In the genomic region with DNA sequence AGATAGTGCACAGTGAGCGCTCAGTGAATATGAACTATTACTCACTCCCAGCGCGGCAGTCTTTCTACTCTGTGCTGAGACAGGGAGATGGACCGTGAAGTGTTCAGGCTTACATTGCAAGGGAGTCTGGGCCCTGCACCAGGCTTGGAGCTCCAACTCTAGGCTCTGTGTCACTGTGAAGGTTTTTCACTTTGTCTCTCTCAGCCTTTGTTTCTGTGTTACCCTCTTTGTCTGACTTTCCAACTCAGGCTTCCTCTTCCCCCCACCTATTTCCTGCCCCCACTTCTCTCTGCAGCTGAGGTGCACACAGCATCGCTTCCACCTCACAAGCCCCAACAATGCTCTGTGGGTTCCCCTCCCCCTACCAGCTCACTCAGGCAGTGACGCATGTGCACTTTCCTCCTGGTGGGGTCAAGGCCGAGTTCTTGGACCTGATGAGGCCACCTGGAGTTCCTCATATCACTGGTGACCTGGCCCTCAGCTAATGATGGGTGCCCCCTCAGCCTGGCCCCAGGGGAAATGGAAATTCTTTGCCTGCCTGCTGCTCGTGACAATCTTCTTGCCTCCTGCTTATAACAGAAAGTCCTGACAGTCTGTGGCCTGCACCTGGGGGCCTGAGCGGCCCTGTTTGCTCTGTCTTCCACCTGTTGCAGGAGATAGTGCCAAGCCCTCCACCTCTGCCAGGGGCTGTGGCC, we compare ENCODE assay signal across 1 cellular context.
TF ChIP-seq lines count a peak whose summit lies in the region.

No MANE protein-coding gene starts in this region.

TF ChIP-seq in GM12878, 131 proteins besides CTCF, POLR2A, EP300 and RAD21 (continued from another document):
- no peak for TF ChIP-seq SRF (IDR thresholded peaks at IDR 0.05; ENCODE audit: low read depth in 2 of 2, low read length in 2 of 2)
- TF ChIP-seq NR2C2 (IDR thresholded peaks at IDR 0.05; ENCODE audit: borderline replicate concordance, control insufficient read depth, insufficient read length, low read depth), result no peak
- peak; percentile 55; the same call in 1 of the 2 replicates for TF ChIP-seq POLR2AphosphoS5 (IDR thresholded peaks at IDR 0.05; ENCODE audit: low read length)
- no peak for TF ChIP-seq TBL1XR1 (IDR thresholded peaks at IDR 0.05; ENCODE audit: low read depth, low read length)
- peak; percentile 95 for TF ChIP-seq IKZF1 (conservative IDR thresholded peaks at IDR 0.05)
- no peak for TF ChIP-seq SUZ12 (IDR thresholded peaks at IDR 0.05; ENCODE audit: unreplicated experiment)
- no peak for TF ChIP-seq FOS (IDR thresholded peaks at IDR 0.05; ENCODE audit: borderline replicate concordance, extremely low read depth, insufficient read length)
- TF ChIP-seq KAT2A (conservative IDR thresholded peaks at IDR 0.05; ENCODE audit: control insufficient read depth, low read depth, low read length), result no peak
- TF ChIP-seq TARDBP (IDR thresholded peaks at IDR 0.05; ENCODE audit: borderline replicate concordance), result peak; percentile 89
- TF ChIP-seq, protein P1, sequence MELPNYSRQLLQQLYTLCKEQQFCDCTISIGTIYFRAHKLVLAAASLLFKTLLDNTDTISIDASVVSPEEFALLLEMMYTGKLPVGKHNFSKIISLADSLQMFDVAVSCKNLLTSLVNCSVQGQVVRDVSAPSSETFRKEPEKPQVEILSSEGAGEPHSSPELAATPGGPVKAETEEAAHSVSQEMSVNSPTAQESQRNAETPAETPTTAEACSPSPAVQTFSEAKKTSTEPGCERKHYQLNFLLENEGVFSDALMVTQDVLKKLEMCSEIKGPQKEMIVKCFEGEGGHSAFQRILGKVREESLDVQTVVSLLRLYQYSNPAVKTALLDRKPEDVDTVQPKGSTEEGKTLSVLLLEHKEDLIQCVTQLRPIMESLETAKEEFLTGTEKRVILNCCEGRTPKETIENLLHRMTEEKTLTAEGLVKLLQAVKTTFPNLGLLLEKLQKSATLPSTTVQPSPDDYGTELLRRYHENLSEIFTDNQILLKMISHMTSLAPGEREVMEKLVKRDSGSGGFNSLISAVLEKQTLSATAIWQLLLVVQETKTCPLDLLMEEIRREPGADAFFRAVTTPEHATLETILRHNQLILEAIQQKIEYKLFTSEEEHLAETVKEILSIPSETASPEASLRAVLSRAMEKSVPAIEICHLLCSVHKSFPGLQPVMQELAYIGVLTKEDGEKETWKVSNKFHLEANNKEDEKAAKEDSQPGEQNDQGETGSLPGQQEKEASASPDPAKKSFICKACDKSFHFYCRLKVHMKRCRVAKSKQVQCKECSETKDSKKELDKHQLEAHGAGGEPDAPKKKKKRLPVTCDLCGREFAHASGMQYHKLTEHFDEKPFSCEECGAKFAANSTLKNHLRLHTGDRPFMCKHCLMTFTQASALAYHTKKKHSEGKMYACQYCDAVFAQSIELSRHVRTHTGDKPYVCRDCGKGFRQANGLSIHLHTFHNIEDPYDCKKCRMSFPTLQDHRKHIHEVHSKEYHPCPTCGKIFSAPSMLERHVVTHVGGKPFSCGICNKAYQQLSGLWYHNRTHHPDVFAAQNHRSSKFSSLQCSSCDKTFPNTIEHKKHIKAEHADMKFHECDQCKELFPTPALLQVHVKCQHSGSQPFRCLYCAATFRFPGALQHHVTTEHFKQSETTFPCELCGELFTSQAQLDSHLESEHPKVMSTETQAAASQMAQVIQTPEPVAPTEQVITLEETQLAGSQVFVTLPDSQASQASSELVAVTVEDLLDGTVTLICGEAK (IDR thresholded peaks at IDR 0.05; ENCODE audit: borderline replicate concordance), result peak; percentile 53; the same call in 1 of the 2 replicates
- no peak for TF ChIP-seq MYC (IDR thresholded peaks at IDR 0.05; ENCODE audit: insufficient read depth, insufficient read length, insufficient replicate concordance, low read length, severe bottlenecking)
- TF ChIP-seq, protein P2, sequence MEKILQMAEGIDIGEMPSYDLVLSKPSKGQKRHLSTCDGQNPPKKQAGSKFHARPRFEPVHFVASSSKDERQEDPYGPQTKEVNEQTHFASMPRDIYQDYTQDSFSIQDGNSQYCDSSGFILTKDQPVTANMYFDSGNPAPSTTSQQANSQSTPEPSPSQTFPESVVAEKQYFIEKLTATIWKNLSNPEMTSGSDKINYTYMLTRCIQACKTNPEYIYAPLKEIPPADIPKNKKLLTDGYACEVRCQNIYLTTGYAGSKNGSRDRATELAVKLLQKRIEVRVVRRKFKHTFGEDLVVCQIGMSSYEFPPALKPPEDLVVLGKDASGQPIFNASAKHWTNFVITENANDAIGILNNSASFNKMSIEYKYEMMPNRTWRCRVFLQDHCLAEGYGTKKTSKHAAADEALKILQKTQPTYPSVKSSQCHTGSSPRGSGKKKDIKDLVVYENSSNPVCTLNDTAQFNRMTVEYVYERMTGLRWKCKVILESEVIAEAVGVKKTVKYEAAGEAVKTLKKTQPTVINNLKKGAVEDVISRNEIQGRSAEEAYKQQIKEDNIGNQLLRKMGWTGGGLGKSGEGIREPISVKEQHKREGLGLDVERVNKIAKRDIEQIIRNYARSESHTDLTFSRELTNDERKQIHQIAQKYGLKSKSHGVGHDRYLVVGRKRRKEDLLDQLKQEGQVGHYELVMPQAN (conservative IDR thresholded peaks at IDR 0.05), result no peak
- peak; percentile 69; the same call in 1 of the 2 replicates for TF ChIP-seq SMAD5 (IDR thresholded peaks at IDR 0.05; ENCODE audit: low read depth)
- peak; percentile 35; the same call in 1 of the 2 replicates for TF ChIP-seq YY1 (IDR thresholded peaks at IDR 0.05; ENCODE audit: low read depth, low read length)
- no peak for TF ChIP-seq RFX5 (IDR thresholded peaks at IDR 0.05; ENCODE audit: low read depth, low read length)
- peak; percentile 92 for TF ChIP-seq HDGF (IDR thresholded peaks at IDR 0.05)
- TF ChIP-seq BRCA1 (IDR thresholded peaks at IDR 0.05; ENCODE audit: low read depth, low read length), result no peak
- TF ChIP-seq, protein P3, sequence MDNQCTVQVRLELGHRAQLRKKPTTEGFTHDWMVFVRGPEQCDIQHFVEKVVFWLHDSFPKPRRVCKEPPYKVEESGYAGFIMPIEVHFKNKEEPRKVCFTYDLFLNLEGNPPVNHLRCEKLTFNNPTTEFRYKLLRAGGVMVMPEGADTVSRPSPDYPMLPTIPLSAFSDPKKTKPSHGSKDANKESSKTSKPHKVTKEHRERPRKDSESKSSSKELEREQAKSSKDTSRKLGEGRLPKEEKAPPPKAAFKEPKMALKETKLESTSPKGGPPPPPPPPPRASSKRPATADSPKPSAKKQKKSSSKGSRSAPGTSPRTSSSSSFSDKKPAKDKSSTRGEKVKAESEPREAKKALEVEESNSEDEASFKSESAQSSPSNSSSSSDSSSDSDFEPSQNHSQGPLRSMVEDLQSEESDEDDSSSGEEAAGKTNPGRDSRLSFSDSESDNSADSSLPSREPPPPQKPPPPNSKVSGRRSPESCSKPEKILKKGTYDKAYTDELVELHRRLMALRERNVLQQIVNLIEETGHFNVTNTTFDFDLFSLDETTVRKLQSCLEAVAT (IDR thresholded peaks at IDR 0.05), result peak; percentile 77; the same call in 1 of the 2 replicates
- no peak for TF ChIP-seq KDM1A (IDR thresholded peaks at IDR 0.05; ENCODE audit: borderline replicate concordance)
- TF ChIP-seq ZNF217 (IDR thresholded peaks at IDR 0.05), result no peak
- no peak for TF ChIP-seq CHD4 (IDR thresholded peaks at IDR 0.05)
- peak; percentile 95 for TF ChIP-seq CREM (IDR thresholded peaks at IDR 0.05; ENCODE audit: low read depth)
- TF ChIP-seq, protein P4, sequence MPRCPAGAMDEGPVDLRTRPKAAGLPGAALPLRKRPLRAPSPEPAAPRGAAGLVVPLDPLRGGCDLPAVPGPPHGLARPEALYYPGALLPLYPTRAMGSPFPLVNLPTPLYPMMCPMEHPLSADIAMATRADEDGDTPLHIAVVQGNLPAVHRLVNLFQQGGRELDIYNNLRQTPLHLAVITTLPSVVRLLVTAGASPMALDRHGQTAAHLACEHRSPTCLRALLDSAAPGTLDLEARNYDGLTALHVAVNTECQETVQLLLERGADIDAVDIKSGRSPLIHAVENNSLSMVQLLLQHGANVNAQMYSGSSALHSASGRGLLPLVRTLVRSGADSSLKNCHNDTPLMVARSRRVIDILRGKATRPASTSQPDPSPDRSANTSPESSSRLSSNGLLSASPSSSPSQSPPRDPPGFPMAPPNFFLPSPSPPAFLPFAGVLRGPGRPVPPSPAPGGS (IDR thresholded peaks at IDR 0.05; ENCODE audit: borderline replicate concordance, insufficient read depth, low read depth, low read length, poor library complexity, severe bottlenecking), result no peak
